In the genomic region with DNA sequence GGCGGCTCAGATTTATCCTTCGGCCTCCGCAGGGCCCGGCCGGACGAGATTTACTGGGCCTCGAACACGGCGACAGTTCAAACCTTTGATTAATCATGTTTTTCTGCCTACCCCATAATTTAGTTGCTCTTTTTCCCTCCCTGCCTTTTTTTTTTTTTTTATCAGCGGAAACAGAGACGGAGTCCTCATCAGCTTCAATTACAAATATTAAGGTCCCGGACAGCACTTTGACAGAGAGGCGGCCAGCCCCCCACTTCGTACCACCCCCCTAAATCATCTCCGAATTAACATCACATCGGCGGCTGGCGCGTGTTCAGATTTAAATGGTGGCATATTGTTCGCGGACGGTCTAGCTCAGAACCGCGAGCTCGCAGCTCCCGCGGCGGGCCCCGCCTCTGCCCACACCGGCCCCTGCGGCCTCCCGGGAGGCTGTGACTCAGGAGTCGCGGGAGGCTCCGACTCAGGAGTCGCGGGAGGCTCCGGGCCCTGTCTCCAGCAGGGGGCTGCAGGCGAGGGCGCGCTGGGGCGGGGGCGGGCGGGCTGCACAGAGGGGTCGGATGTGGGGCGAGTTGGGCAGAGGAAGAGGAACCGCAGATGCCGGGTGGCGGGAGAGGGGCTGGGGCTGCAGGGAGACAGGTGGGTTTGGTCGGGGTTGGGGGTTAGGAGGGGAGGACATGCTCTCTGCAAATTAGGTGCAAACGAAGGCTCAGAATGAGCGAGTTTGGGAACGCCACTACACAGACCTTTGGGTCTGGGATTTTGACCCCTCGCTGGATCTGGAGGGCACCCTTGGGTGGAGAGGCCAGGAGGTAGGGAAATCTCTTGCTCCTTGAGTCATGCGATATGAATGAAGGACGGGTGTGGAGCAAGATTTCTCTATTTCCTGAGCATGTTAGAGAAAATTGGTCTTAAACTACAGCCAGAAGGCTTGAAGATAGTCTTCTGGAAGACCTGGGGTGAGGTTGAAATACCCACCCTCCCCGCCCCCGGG, we compare ENCODE assay signal across 8 cellular contexts. TPM values are rescaled to one million over a fixed set of nuclear protein-coding genes. Genes with fewer than 3 reads are reported as not detected.
A peak's percentile ranks its signal among the peaks of the same experiment; 100 is the strongest.
DNase-seq lines count a peak whose midpoint lies in the region; ATAC-seq and TF ChIP-seq lines count a peak whose summit lies in the region.

No MANE protein-coding gene starts in this region.

- no peak for TF ChIP-seq RAD21 in HCT116 (IDR thresholded peaks at IDR 0.05; ENCODE audit: low read depth)

- RAD21 ChIA-PET in HCT116 (lab: Charles Lee; ENCODE audit: low non-redundant PET in 1 of 2, low total read pairs in 2 of 2, uncharacterized antibody in 2 of 2, unreplicated experiment in 2 of 2): no interaction called here

- CTCF ChIA-PET in HCT116 (lab: Charles Lee): interaction anchor here (0.8 to 1.8 kb wide), 4 partner anchors 38 to 62 kb away, joined by 3 to 7 read pairs (median 4); no protein-coding TSS in a partner anchor
- CTCF ChIA-PET in activated CD4-positive, alpha-beta memory T cell treated with anti-CD3 and anti-CD28 coated beads, Interleukin-2, amount 10 ng/mL, durations not matched to agents 7 days and 5 days (lab: Charles Lee): interaction anchor here (0.8 kb wide), 1 partner anchor 48 kb away, joined by 3 read pairs; no protein-coding TSS in a partner anchor

- POLR2A ChIA-PET in HCT116 (lab: Charles Lee): interaction anchor here (1.0 to 1.3 kb wide), 4 partner anchors 10 to 32 kb away, joined by 3 to 4 read pairs (median 3); a partner anchor contains a TSS
- POLR2A ChIA-PET in activated CD4-positive, alpha-beta memory T cell treated with anti-CD3 and anti-CD28 coated beads, Interleukin-2, amount 10 ng/mL, durations not matched to agents 7 days and 5 days (lab: Charles Lee): interaction anchor here (0.6 kb wide), 1 partner anchor 12 kb away, joined by 4 read pairs; no protein-coding TSS in a partner anchor

- H3K36me3 ChIP-seq in HCT116 (ENCODE audit: control insufficient read depth in 1 of 2, insufficient read depth in 2 of 2, low read length in 2 of 2) (no peaks in the 10 kb centered on the region), esophagus squamous epithelium (no peaks in the 10 kb centered on the region)

- intact Hi-C loops in HCT116 (cut with micrococcal nuclease): no loop called here
- intact Hi-C loops in esophagus squamous epithelium (cut with DNase I): no loop called here

- DNase-seq in HCT116 (ENCODE audit: low read depth, low spot score) (peak; percentile 36), esophagus squamous epithelium (lab: John Stamatoyannopoulos, UW) (no peak), RKO (ENCODE audit: low spot score) (no peak), medulla oblongata (ENCODE audit: extremely low spot score) (no peak), OCI-M1 (lab: John Stamatoyannopoulos, UW) (no peak)
- DNase-seq in activated CD4-positive, alpha-beta memory T cell treated with anti-CD3 and anti-CD28 coated beads, Interleukin-2, amount 10 ng/mL, durations not matched to agents 7 days and 5 days: no peak

- no TSS peak for BruUV-seq in HCT116 (replicated peaks; lab: Mats Ljungman, UMichigan)

- no peaks in the 10 kb centered on the region for H3K79me2 ChIP-seq in HCT116 (ENCODE audit: insufficient read depth, low read length)

- peaks cover 25% of the 10 kb centered on the region for H3K4me1 Mint-ChIP-seq in activated CD4-positive, alpha-beta memory T cell treated with anti-CD3 and anti-CD28 coated beads, Interleukin-2, amount 10 ng/mL, durations not matched to agents 7 days and 5 days
- peaks cover 53% of the 10 kb centered on the region for H3K4me1 Mint-ChIP-seq in nephron

- peak; percentile 63 for TF ChIP-seq CTCF in 22Rv1 (IDR thresholded peaks at IDR 0.05)
- peak in 2 of 3 experiments; percentile 9 to 37; a peak in 2 of 6 replicates for TF ChIP-seq CTCF in HCT116 (IDR thresholded peaks at IDR 0.05 in 2 of 3, conservative IDR thresholded peaks at IDR 0.05 in 1 of 3; ENCODE audit: borderline replicate concordance in 1 of 3, insufficient read depth in 1 of 3, low read depth in 2 of 3, low read length in 2 of 3)
- TF ChIP-seq CTCF in esophagus squamous epithelium (IDR thresholded peaks at IDR 0.05): peak in 1 of 6 experiments; percentile 15
- TF ChIP-seq CTCF in nephron (IDR thresholded peaks at IDR 0.05; ENCODE audit: unreplicated experiment in 3 of 3): peak in 1 of 3 experiments; percentile 10

- H3K27me3 ChIP-seq in HCT116 (ENCODE audit: insufficient read depth, low read length): peaks cover 8% of the 10 kb centered on the region
- peaks cover 0 to 97% (median 18%) of the 10 kb centered on the region in 4 donors for H3K27me3 ChIP-seq in esophagus squamous epithelium

- peak overlapping the region; percentile 96 for H2AFZ ChIP-seq in HCT116 (ENCODE audit: low read depth, low read length, poor library complexity, severe bottlenecking)

- H3K9ac ChIP-seq in HCT116 (ENCODE audit: low read length): peak overlapping the region; percentile 52

- peak; percentile 71 for ATAC-seq in HCT116

- 0 out of 2 replicates have a peak overlapping the region, but pooled peaks have one; percentile 28 for H3K27ac ChIP-seq in 22Rv1
- H3K27ac ChIP-seq in HCT116 (ENCODE audit: low read depth, low read length): peak overlapping the region; percentile 11; the same call in 1 of the 2 replicates
- H3K27ac ChIP-seq in esophagus squamous epithelium: no peak overlapping the region

- H3K4me3 Mint-ChIP-seq in activated CD4-positive, alpha-beta memory T cell treated with anti-CD3 and anti-CD28 coated beads, Interleukin-2, amount 10 ng/mL, durations not matched to agents 7 days and 5 days: peak overlapping the region; percentile 26
- peak overlapping the region; percentile 64 to 77 (median 69) for H3K4me3 Mint-ChIP-seq in nephron

- H3K27ac Mint-ChIP-seq in activated CD4-positive, alpha-beta memory T cell treated with anti-CD3 and anti-CD28 coated beads, Interleukin-2, amount 10 ng/mL, durations not matched to agents 7 days and 5 days: no peak overlapping the region
- peak overlapping the region; percentile 11 to 63 (median 48) for H3K27ac Mint-ChIP-seq in nephron

- no peaks in the 10 kb centered on the region for H3K36me3 Mint-ChIP-seq in activated CD4-positive, alpha-beta memory T cell treated with anti-CD3 and anti-CD28 coated beads, Interleukin-2, amount 10 ng/mL, durations not matched to agents 7 days and 5 days (ENCODE audit: low read depth)
- no peaks in the 10 kb centered on the region for H3K36me3 Mint-ChIP-seq in nephron (ENCODE audit: low read depth)

- no peaks in the 10 kb centered on the region for H3K9me3 Mint-ChIP-seq in activated CD4-positive, alpha-beta memory T cell treated with anti-CD3 and anti-CD28 coated beads, Interleukin-2, amount 10 ng/mL, durations not matched to agents 7 days and 5 days
- H3K9me3 Mint-ChIP-seq in nephron: no peaks in the 10 kb centered on the region

- WGBS in esophagus squamous epithelium, 2 donors: 13 to 18% methylated on average over 33 to 37 of the region's 58 CpGs

- H3K4me1 ChIP-seq in HCT116 (ENCODE audit: control insufficient read depth in 1 of 2, insufficient read depth in 2 of 2, low read length in 2 of 2): peaks cover 13 to 23% of the 10 kb centered on the region in 2 experiments
- peaks cover 12 to 29% (median 23%) of the 10 kb centered on the region in 3 donors for H3K4me1 ChIP-seq in esophagus squamous epithelium

- H3K9me3 ChIP-seq in HCT116 (ENCODE audit: control insufficient read depth in 1 of 2, insufficient read depth in 1 of 2, low read depth in 1 of 2, low read length in 2 of 2) (no peaks in the 10 kb centered on the region), esophagus squamous epithelium (no peaks in the 10 kb centered on the region)

- H3K4me2 ChIP-seq in HCT116 (ENCODE audit: low read length): peak overlapping the region; percentile 89

- no peaks in the 10 kb centered on the region for H4K20me1 ChIP-seq in HCT116 (ENCODE audit: insufficient read depth)

- H3K9me2 ChIP-seq in HCT116 (ENCODE audit: insufficient read depth): no peaks in the 10 kb centered on the region

- peak overlapping the region; percentile 29 to 53 for H3K4me3 ChIP-seq in HCT116 (replicated peaks in 1 of 2; ENCODE audit: low read depth in 1 of 2, low read length in 2 of 2)
- peak overlapping the region in 3 of 4 donors; percentile 6 to 60 (median 37) for H3K4me3 ChIP-seq in esophagus squamous epithelium

- TF ChIP-seq POLR2A in HCT116 (IDR thresholded peaks at IDR 0.05; ENCODE audit: borderline replicate concordance, extremely low read depth, insufficient read depth, insufficient read length) (no peak), esophagus squamous epithelium (IDR thresholded peaks at IDR 0.05) (no peak)

- peaks cover 74% of the 10 kb centered on the region for H3K27me3 Mint-ChIP-seq in activated CD4-positive, alpha-beta memory T cell treated with anti-CD3 and anti-CD28 coated beads, Interleukin-2, amount 10 ng/mL, durations not matched to agents 7 days and 5 days
- peaks cover 84% of the 10 kb centered on the region for H3K27me3 Mint-ChIP-seq in nephron (ENCODE audit: low read depth)

TF ChIP-seq in HCT116, 20 proteins besides CTCF, POLR2A, EP300 and RAD21:
- no peak for TF ChIP-seq CBX3 (IDR thresholded peaks at IDR 0.05; ENCODE audit: low read depth)
- no peak for TF ChIP-seq YY1 (IDR thresholded peaks at IDR 0.05; ENCODE audit: extremely low read depth, insufficient replicate concordance, low read depth, low read length)
- TF ChIP-seq EZH2phosphoT487 (IDR thresholded peaks at IDR 0.05; ENCODE audit: borderline replicate concordance): no peak
- TF ChIP-seq ZFX (IDR thresholded peaks at IDR 0.05): peak; percentile 31; the same call in 1 of the 2 replicates
- no peak for TF ChIP-seq FOSL1 (IDR thresholded peaks at IDR 0.05; ENCODE audit: low read depth)
- TF ChIP-seq, protein P1, sequence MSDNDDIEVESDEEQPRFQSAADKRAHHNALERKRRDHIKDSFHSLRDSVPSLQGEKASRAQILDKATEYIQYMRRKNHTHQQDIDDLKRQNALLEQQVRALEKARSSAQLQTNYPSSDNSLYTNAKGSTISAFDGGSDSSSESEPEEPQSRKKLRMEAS (IDR thresholded peaks at IDR 0.05): no peak
- peak; percentile 40 for TF ChIP-seq EGR1 (IDR thresholded peaks at IDR 0.05; ENCODE audit: low read depth)

RNA-seq across cellular contexts. Expression of a gene that starts 19.6 kb away (rescaled TPM):
- total RNA-seq in HCT116 (2021; ENCODE audit: unreplicated experiment) (304 TPM), esophagus squamous epithelium (100 to 1,000 TPM; 240 to 303 (median 268) TPM)
- polyA plus RNA-seq in HCT116 (2012): 610 and 669 TPM in 2 replicates
- 100 to 1,000 TPM; 341 to 347 TPM for total RNA-seq in activated CD4-positive, alpha-beta memory T cell treated with anti-CD3 and anti-CD28 coated beads, Interleukin-2, amount 10 ng/mL, durations not matched to agents 7 days and 5 days

RNA-seq across cellular contexts. Expression of a gene that starts 31.8 kb away (rescaled TPM):
- total RNA-seq in HCT116 (2021; ENCODE audit: unreplicated experiment) (42.6 TPM), esophagus squamous epithelium (100 to 1,000 TPM in 1 of 4 donors, 10 to 100 TPM in 3; 29.5 to 159 (median 52.2) TPM)
- polyA plus RNA-seq in HCT116 (2012): 33.2 and 36.3 TPM in 2 replicates
- 10 to 100 TPM; 80.5 to 83.0 TPM for total RNA-seq in activated CD4-positive, alpha-beta memory T cell treated with anti-CD3 and anti-CD28 coated beads, Interleukin-2, amount 10 ng/mL, durations not matched to agents 7 days and 5 days

RNA-seq across cellular contexts. Expression of a gene that starts 56.3 kb away (rescaled TPM):
- total RNA-seq in HCT116 (2021; ENCODE audit: unreplicated experiment): not detected
- polyA plus RNA-seq in HCT116 (2012): not detected in 2 replicates
- total RNA-seq in activated CD4-positive, alpha-beta memory T cell treated with anti-CD3 and anti-CD28 coated beads, Interleukin-2, amount 10 ng/mL, durations not matched to agents 7 days and 5 days: not detected
- total RNA-seq in esophagus squamous epithelium: not detected

Comparison
In these comparisons a context has a peak if more than half of its experiments do, and no peak if none do; other contexts are left out.
1. H3K27ac ChIP-seq: peak in 22Rv1 (single experiment) and HCT116 (single experiment); none in esophagus squamous epithelium (0 of 4).